In the genomic region with DNA sequence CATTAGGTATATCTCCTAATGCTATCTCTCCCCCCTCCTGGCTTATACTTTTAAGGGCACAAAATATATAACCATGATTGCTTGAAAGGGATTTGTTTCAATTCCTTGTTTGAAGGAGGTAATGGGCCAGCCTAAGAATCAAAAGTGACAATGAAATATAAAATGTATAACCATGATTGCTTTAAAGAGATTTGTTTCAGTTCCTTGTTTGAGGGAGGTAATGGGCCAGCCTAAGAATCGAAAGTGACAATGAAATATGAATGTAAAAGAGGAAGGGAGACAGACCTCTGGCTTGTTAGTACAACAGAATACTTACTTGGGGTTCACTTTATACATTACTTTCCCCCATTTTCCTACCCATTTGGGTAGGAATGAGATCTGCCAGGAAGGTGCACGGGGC, we compare ENCODE assay signal across 16 cellular contexts. TPM values are rescaled to one million over a fixed set of nuclear protein-coding genes. Genes with fewer than 3 reads are reported as not detected.
DNase-seq lines count a peak whose midpoint lies in the region; ATAC-seq, FAIRE-seq and TF ChIP-seq lines count a peak whose summit lies in the region.
"Had no signal": no experiment of that assay in that cellular context is flagged by ENCODE, and none has a peak within 500 bp of the region (broad histone marks: within the 10 kb centered on the region; RNA-seq: fewer than 3 reads in every experiment).

No MANE protein-coding gene starts in this region.

- peaks cover 4% of the 10 kb centered on the region for H3K4me1 Mint-ChIP-seq in T-helper 17 cell
- H3K4me1 Mint-ChIP-seq in stimulated activated effector memory CD8-positive, alpha-beta T cell treated with anti-CD3 and anti-CD28 coated beads, Interleukin-12 subunit alpha, Interleukin-12 subunit beta, amount 100 ng/mL, for 72 hours, result no peaks in the 10 kb centered on the region
- H3K4me1 Mint-ChIP-seq: activated CD4-positive, alpha-beta memory T cell treated with anti-CD3 and anti-CD28 coated beads, Interleukin-2, amount 10 ng/mL, durations not matched to agents 7 days and 5 days; GM23338 had no signal

- no peak overlapping the region for H3K4me2 ChIP-seq in PC-3 (ENCODE audit: low read length)
- H3K4me2 ChIP-seq: GM23338 had no signal

- H3K27ac Mint-ChIP-seq in T-helper 17 cell, result no peak overlapping the region
- no peak overlapping the region for H3K27ac Mint-ChIP-seq in stimulated activated effector memory CD8-positive, alpha-beta T cell treated with anti-CD3 and anti-CD28 coated beads, Interleukin-12 subunit alpha, Interleukin-12 subunit beta, amount 100 ng/mL, for 72 hours
- H3K27ac Mint-ChIP-seq: activated CD4-positive, alpha-beta memory T cell treated with anti-CD3 and anti-CD28 coated beads, Interleukin-2, amount 10 ng/mL, durations not matched to agents 7 days and 5 days; CD4-positive, alpha-beta T cell; GM23338 had no signal

- no peaks in the 10 kb centered on the region for H3K27me3 Mint-ChIP-seq in T-helper 17 cell
- H3K27me3 Mint-ChIP-seq: activated CD4-positive, alpha-beta memory T cell treated with anti-CD3 and anti-CD28 coated beads, Interleukin-2, amount 10 ng/mL, durations not matched to agents 7 days and 5 days; CD4-positive, alpha-beta T cell had no signal

- H3K4me3 ChIP-seq in PC-3 (ENCODE audit: low read length), result no peak overlapping the region
- H3K4me3 ChIP-seq: body of pancreas, GM23338, thoracic aorta had no signal

- no peaks in the 10 kb centered on the region for H3K36me3 ChIP-seq in PC-3 (ENCODE audit: low read depth, low read length)
- H3K36me3 ChIP-seq: thoracic aorta had no signal

- H3K27ac ChIP-seq in PC-3 (ENCODE audit: low read length), result no peak overlapping the region
- H3K27ac ChIP-seq: body of pancreas, thoracic aorta had no signal

- no peak overlapping the region for H2AFZ ChIP-seq in PC-3 (ENCODE audit: low read length)
- H2AFZ ChIP-seq: GM23338 had no signal

- intact Hi-C loops in PC-3 (cut with micrococcal nuclease), result no loop called here

- H3K9me3 Mint-ChIP-seq in stimulated activated effector memory CD8-positive, alpha-beta T cell treated with anti-CD3 and anti-CD28 coated beads, Interleukin-12 subunit alpha, Interleukin-12 subunit beta, amount 100 ng/mL, for 72 hours, result no peaks in the 10 kb centered on the region
- H3K9me3 Mint-ChIP-seq: activated CD4-positive, alpha-beta memory T cell treated with anti-CD3 and anti-CD28 coated beads, Interleukin-2, amount 10 ng/mL, durations not matched to agents 7 days and 5 days; CD4-positive, alpha-beta T cell; GM23338 had no signal

- DNase-seq in GM18507 (ENCODE audit: extremely low spot score, insufficient read length, low read depth) (peak; percentile 40), T-helper 17 cell (no peak), NK-92 (lab: John Stamatoyannopoulos, UW; ENCODE audit: unreplicated experiment) (no peak), PC-3 (no peak)
- DNase-seq in stimulated activated effector memory CD8-positive, alpha-beta T cell treated with anti-CD3 and anti-CD28 coated beads, Interleukin-12 subunit alpha, Interleukin-12 subunit beta, amount 100 ng/mL, for 72 hours (ENCODE audit: low spot score in 2 of 2), result no peak
- no peak for DNase-seq in activated CD4-positive, alpha-beta T cell treated with anti-CD3 and anti-CD28 coated beads for 4 hours
- DNase-seq: activated CD4-positive, alpha-beta memory T cell treated with anti-CD3 and anti-CD28 coated beads, Interleukin-2, amount 10 ng/mL, durations not matched to agents 7 days and 5 days; body of pancreas; CD4-positive, alpha-beta T cell; foreskin fibroblast; NCI-H1105 treated with DMSO at 0.1 percent for 48 hours; SHP77 treated with DMSO at 0.1 percent for 48 hours had no signal

- H3K9ac ChIP-seq in PC-3 (ENCODE audit: low read length), result no peak overlapping the region

- no peaks in the 10 kb centered on the region for H3K9me2 ChIP-seq in PC-3 (replicated peaks; ENCODE audit: low read length)

- no TSS peak for BruUV-seq in PC-3 (replicated peaks; lab: Mats Ljungman, UMichigan)

- no peaks in the 10 kb centered on the region for H3F3A ChIP-seq in PC-3 (ENCODE audit: low read length, unreplicated experiment)

- no peaks in the 10 kb centered on the region for H3K27me3 ChIP-seq in PC-3 (ENCODE audit: low read length)
- H3K27me3 ChIP-seq: body of pancreas had no signal

- POLR2A ChIA-PET in PC-3 (lab: Charles Lee; ENCODE audit: unreplicated experiment), result no interaction called here

- H3K79me2 ChIP-seq in PC-3 (ENCODE audit: low read length), result no peaks in the 10 kb centered on the region

- peak; percentile 85 for FAIRE-seq in GM18507 (lab: Jason Lieb, UNC)

- H3K4me3 Mint-ChIP-seq in T-helper 17 cell, result no peak overlapping the region
- H3K4me3 Mint-ChIP-seq in stimulated activated effector memory CD8-positive, alpha-beta T cell treated with anti-CD3 and anti-CD28 coated beads, Interleukin-12 subunit alpha, Interleukin-12 subunit beta, amount 100 ng/mL, for 72 hours, result no peak overlapping the region
- H3K4me3 Mint-ChIP-seq: activated CD4-positive, alpha-beta memory T cell treated with anti-CD3 and anti-CD28 coated beads, Interleukin-2, amount 10 ng/mL, durations not matched to agents 7 days and 5 days; CD4-positive, alpha-beta T cell; GM23338 had no signal

- peak; percentile 95 for ATAC-seq in GM21515 (IDR thresholded peaks at IDR 0.05; ENCODE audit: unreplicated experiment)
- peak; percentile 88 for ATAC-seq in HG03139 (IDR thresholded peaks at IDR 0.05; ENCODE audit: unreplicated experiment)
- ATAC-seq in T-helper 17 cell, result peak; percentile 50
- ATAC-seq in PC-3, result no peak
- no peak for ATAC-seq in stimulated activated effector memory CD8-positive, alpha-beta T cell treated with anti-CD3 and anti-CD28 coated beads, Interleukin-12 subunit alpha, Interleukin-12 subunit beta, amount 100 ng/mL, for 72 hours
- ATAC-seq: body of pancreas, GM23338 had no signal

- CTCF ChIA-PET in PC-3 (lab: Charles Lee), result no interaction called here

- H4K20me1 ChIP-seq in PC-3 (ENCODE audit: low read length), result no peaks in the 10 kb centered on the region

- H3K9me3 ChIP-seq in T-helper 17 cell (ENCODE audit: control insufficient read depth, low read length, poor library complexity, severe bottlenecking) (no peaks in the 10 kb centered on the region), PC-3 (ENCODE audit: low read length) (no peaks in the 10 kb centered on the region)
- H3K9me3 ChIP-seq: body of pancreas, thoracic aorta had no signal

- no peaks in the 10 kb centered on the region for H3K4me1 ChIP-seq in PC-3 (ENCODE audit: insufficient read depth, low read length)
- H3K4me1 ChIP-seq: body of pancreas had no signal

- no peaks in the 10 kb centered on the region for H3K36me3 Mint-ChIP-seq in T-helper 17 cell (ENCODE audit: low read depth)
- H3K36me3 Mint-ChIP-seq in stimulated activated effector memory CD8-positive, alpha-beta T cell treated with anti-CD3 and anti-CD28 coated beads, Interleukin-12 subunit alpha, Interleukin-12 subunit beta, amount 100 ng/mL, for 72 hours, result no peaks in the 10 kb centered on the region

- TF ChIP-seq CTCF in PC-3 (conservative IDR thresholded peaks at IDR 0.05; ENCODE audit: low read depth, low read length), result no peak

RNA-seq across cellular contexts. Expression of gene FOXC1, which starts 55.5 kb away (rescaled TPM):
- total RNA-seq in T-helper 17 cell (under 1 TPM in 1 of 2 donors, not detected in 1; 0.21 TPM), PC-3 (2014; rRNA removed) (7.3 and 12.0 TPM in 2 replicates)
- total RNA-seq: CD4-positive, alpha-beta T cell had no signal

Comparison
In these comparisons a context has a peak if more than half of its experiments do, and no peak if none do; other contexts are left out.
1. ATAC-seq: peak in GM21515 (single experiment), HG03139 (single experiment) and T-helper 17 cell (single experiment); none in PC-3 (single experiment) and stimulated activated effector memory CD8-positive, alpha-beta T cell treated with anti-CD3 and anti-CD28 coated beads, Interleukin-12 subunit alpha, Interleukin-12 subunit beta, amount 100 ng/mL, for 72 hours (single experiment).